Comparison of ENCODE assay signal across 18 cellular contexts in the genomic region with DNA sequence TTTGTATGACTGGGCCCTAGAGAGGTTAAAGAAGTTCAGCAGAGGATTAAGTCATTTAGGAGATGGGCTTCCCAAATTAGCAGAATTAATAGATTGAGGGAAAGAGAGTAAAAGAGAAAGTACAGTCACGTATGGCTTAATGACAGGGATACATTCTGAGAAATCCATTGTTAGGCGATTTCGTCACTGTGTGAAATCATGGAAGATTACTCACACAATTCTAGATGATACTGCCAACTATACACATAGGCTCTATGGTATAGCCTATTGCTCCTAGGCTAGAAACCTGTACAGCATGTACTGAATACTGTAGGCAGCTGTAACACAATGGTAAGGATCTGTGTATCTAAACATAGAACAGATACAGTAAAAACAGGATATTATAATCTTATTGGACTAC.
DNase-seq lines count a peak whose midpoint lies in the region; ATAC-seq and TF ChIP-seq lines count a peak whose summit lies in the region.
"Had no signal": no experiment of that assay in that cellular context is flagged by ENCODE, and none has a peak within 500 bp of the region (broad histone marks: within the 10 kb centered on the region; RNA-seq: fewer than 3 reads in every experiment).

No MANE protein-coding gene starts in this region.

- CTCF ChIA-PET in SK-N-SH (lab: Yijun Ruan, JAX), result no interaction called here

- H3K9me2 ChIP-seq in SK-N-SH, result no peaks in the 10 kb centered on the region

- POLR2A ChIA-PET in SK-N-SH (lab: Yijun Ruan, JAX), result no interaction called here

- TF ChIP-seq RAD21 in SK-N-SH (IDR thresholded peaks at IDR 0.05; ENCODE audit: low read length), result no peak

- H3K79me2 ChIP-seq in ACC112 (ENCODE audit: control insufficient read depth, insufficient read depth, low read length, unreplicated experiment), result no peaks in the 10 kb centered on the region
- peaks cover 19% of the 10 kb centered on the region; the same call in 1 of the 2 replicates for H3K79me2 ChIP-seq in SK-N-SH (ENCODE audit: insufficient read depth)

- no peak for ATAC-seq in Right ventricle myocardium inferior

- H3K9me3 ChIP-seq in SK-N-SH, result no peaks in the 10 kb centered on the region

- H3K4me3 ChIP-seq in ACC112 (ENCODE audit: low read depth, low read length) (peak overlapping the region; percentile 42; the same call in 1 of the 2 replicates), brain microvascular endothelial cell (ENCODE audit: low read depth, low read length) (no peak overlapping the region), foreskin fibroblast (ENCODE audit: low read depth in 1 of 2, low read length in 2 of 2) (no peak overlapping the region), SK-N-SH (ENCODE audit: low read depth in 2 of 2, low read length in 1 of 2) (no peak overlapping the region)
- H3K4me3 ChIP-seq: BLaER1 had no signal

- 94% methylated on average over 3 of the region's 3 CpGs for WGBS in SK-N-SH (ENCODE audit: low lambda C conversion rate)

- peak overlapping the region; percentile 8; the same call in 1 of the 2 replicates for H3K27ac ChIP-seq in ACC112 (ENCODE audit: low read depth, low read length)
- H3K27ac ChIP-seq in brain microvascular endothelial cell, result no peak overlapping the region
- no peak overlapping the region for H3K27ac ChIP-seq in SK-N-SH (ENCODE audit: low read depth in 2 of 2, low read length in 1 of 2)
- H3K27ac ChIP-seq: BLaER1 had no signal

- H3K36me3 ChIP-seq in ACC112 (ENCODE audit: insufficient read depth, low read length) (no peaks in the 10 kb centered on the region), brain microvascular endothelial cell (replicated peaks) (no peaks in the 10 kb centered on the region), SK-N-SH (replicated peaks in 1 of 2; ENCODE audit: control insufficient read depth in 1 of 2, insufficient read depth in 2 of 2, low read length in 1 of 2) (peaks cover 6% of the 10 kb centered on the region in 2 experiments)
- H3K36me3 ChIP-seq: BLaER1 had no signal

- DNase-seq in MV-4-11 (lab: John Stamatoyannopoulos, UW) (peak; percentile 7), brain microvascular endothelial cell (peak; percentile 41), foreskin fibroblast (peak; percentile 36 to 62), SW 1271 (lab: John Stamatoyannopoulos, UW) (no peak), Right ventricle myocardium inferior (ENCODE audit: missing footprints) (no peak), COR-L47 (lab: John Stamatoyannopoulos, UW) (no peak), SK-N-SH (no peak)
- DNase-seq: activated CD4-positive, alpha-beta memory T cell treated with anti-CD3 and anti-CD28 coated beads for 36 hours; activated naive CD4-positive, alpha-beta T cell; Calu3; effector memory CD4-positive, alpha-beta T cell; hypothalamus; KBM-7; NCI-H1694; NCI-H748 treated with DMSO at 0.1 percent for 48 hours; occipital lobe had no signal

- H2AFZ ChIP-seq in ACC112 (ENCODE audit: low read length, unreplicated experiment), result no peak overlapping the region
- H2AFZ ChIP-seq in SK-N-SH (ENCODE audit: low read depth), result no peak overlapping the region

- no peak overlapping the region for H3K9ac ChIP-seq in SK-N-SH
- H3K9ac ChIP-seq: BLaER1 had no signal

- TF ChIP-seq CTCF in brain microvascular endothelial cell (IDR thresholded peaks at IDR 0.05; ENCODE audit: low read depth, low read length, missing control alignments), result no peak
- TF ChIP-seq CTCF in foreskin fibroblast (IDR thresholded peaks at IDR 0.05; ENCODE audit: low read depth, low read length), result no peak
- TF ChIP-seq CTCF in SK-N-SH (IDR thresholded peaks at IDR 0.05), result no peak

- no peaks in the 10 kb centered on the region for H4K20me1 ChIP-seq in SK-N-SH (ENCODE audit: insufficient read depth)
- H4K20me1 ChIP-seq: BLaER1 had no signal

- peaks cover 6% of the 10 kb centered on the region for H3K4me1 ChIP-seq in ACC112 (ENCODE audit: control insufficient read depth, insufficient read depth, low read length, unreplicated experiment)
- H3K4me1 ChIP-seq in SK-N-SH (ENCODE audit: control insufficient read depth in 1 of 2, insufficient read depth in 2 of 2, low read depth in 1 of 2, low read length in 1 of 2), result peaks cover 5 to 13% of the 10 kb centered on the region in 2 experiments; a peak in 3 of 4 replicates
- H3K4me1 ChIP-seq: BLaER1 had no signal

- no peak for TF ChIP-seq EP300 in SK-N-SH (IDR thresholded peaks at IDR 0.05; ENCODE audit: borderline replicate concordance in 1 of 2, low read depth in 1 of 2, low read length in 1 of 2)

- in situ Hi-C loops in brain microvascular endothelial cell (cut with HindIII; ENCODE audit: low pct_ligation_motif_present, low sequenced_read_pairs), result no loop called here

- no peak overlapping the region for H3K4me2 ChIP-seq in SK-N-SH
- H3K4me2 ChIP-seq: BLaER1 had no signal

- intact Hi-C loops in Right ventricle myocardium inferior (cut with DNase I), result no loop called here

- peaks cover 15% of the 10 kb centered on the region for H3F3A ChIP-seq in SK-N-SH (replicated peaks; ENCODE audit: insufficient read depth)

- no peaks in the 10 kb centered on the region for H3K27me3 ChIP-seq in ACC112 (ENCODE audit: insufficient read depth, low read length)
- H3K27me3 ChIP-seq in brain microvascular endothelial cell (replicated peaks), result no peaks in the 10 kb centered on the region
- H3K27me3 ChIP-seq in SK-N-SH (ENCODE audit: insufficient read depth), result no peaks in the 10 kb centered on the region
- H3K27me3 ChIP-seq: BLaER1 had no signal

TF ChIP-seq in SK-N-SH, 30 proteins besides CTCF, POLR2A, EP300 and RAD21 (continues in another document):
- TF ChIP-seq, protein P1, sequence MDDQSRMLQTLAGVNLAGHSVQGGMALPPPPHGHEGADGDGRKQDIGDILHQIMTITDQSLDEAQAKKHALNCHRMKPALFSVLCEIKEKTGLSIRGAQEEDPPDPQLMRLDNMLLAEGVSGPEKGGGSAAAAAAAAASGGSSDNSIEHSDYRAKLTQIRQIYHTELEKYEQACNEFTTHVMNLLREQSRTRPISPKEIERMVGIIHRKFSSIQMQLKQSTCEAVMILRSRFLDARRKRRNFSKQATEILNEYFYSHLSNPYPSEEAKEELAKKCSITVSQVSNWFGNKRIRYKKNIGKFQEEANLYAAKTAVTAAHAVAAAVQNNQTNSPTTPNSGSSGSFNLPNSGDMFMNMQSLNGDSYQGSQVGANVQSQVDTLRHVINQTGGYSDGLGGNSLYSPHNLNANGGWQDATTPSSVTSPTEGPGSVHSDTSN (IDR thresholded peaks at IDR 0.05), result no peak
- TF ChIP-seq FOXM1 (IDR thresholded peaks at IDR 0.05; ENCODE audit: low read depth) (no peak), FOSL2 (IDR thresholded peaks at IDR 0.05; ENCODE audit: borderline replicate concordance, low read depth) (no peak), SMC3 (IDR thresholded peaks at IDR 0.05; ENCODE audit: low read depth, low read length) (no peak), RXRA (IDR thresholded peaks at IDR 0.05; ENCODE audit: borderline replicate concordance, low read depth) (no peak), JUND (IDR thresholded peaks at IDR 0.05) (no peak), TAF1 (IDR thresholded peaks at IDR 0.05; ENCODE audit: borderline replicate concordance, low read depth, low read length) (no peak)
- TF ChIP-seq, protein P2, sequence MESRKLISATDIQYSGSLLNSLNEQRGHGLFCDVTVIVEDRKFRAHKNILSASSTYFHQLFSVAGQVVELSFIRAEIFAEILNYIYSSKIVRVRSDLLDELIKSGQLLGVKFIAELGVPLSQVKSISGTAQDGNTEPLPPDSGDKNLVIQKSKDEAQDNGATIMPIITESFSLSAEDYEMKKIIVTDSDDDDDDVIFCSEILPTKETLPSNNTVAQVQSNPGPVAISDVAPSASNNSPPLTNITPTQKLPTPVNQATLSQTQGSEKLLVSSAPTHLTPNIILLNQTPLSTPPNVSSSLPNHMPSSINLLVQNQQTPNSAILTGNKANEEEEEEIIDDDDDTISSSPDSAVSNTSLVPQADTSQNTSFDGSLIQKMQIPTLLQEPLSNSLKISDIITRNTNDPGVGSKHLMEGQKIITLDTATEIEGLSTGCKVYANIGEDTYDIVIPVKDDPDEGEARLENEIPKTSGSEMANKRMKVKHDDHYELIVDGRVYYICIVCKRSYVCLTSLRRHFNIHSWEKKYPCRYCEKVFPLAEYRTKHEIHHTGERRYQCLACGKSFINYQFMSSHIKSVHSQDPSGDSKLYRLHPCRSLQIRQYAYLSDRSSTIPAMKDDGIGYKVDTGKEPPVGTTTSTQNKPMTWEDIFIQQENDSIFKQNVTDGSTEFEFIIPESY (IDR thresholded peaks at IDR 0.05; ENCODE audit: borderline replicate concordance, low read depth), result no peak
- TF ChIP-seq, protein P3, sequence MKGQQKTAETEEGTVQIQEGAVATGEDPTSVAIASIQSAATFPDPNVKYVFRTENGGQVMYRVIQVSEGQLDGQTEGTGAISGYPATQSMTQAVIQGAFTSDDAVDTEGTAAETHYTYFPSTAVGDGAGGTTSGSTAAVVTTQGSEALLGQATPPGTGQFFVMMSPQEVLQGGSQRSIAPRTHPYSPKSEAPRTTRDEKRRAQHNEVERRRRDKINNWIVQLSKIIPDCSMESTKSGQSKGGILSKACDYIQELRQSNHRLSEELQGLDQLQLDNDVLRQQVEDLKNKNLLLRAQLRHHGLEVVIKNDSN (IDR thresholded peaks at IDR 0.05; ENCODE audit: borderline replicate concordance, low read depth), result no peak
- TF ChIP-seq, protein P4, sequence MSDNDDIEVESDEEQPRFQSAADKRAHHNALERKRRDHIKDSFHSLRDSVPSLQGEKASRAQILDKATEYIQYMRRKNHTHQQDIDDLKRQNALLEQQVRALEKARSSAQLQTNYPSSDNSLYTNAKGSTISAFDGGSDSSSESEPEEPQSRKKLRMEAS (IDR thresholded peaks at IDR 0.05; ENCODE audit: low read depth), result no peak

Comparison
In these comparisons a context has a peak if more than half of its experiments do, and no peak if none do; other contexts are left out.
1. DNase-seq: peak in MV-4-11 (single experiment), brain microvascular endothelial cell (single experiment) and foreskin fibroblast (2 of 2); none in SW 1271 (0 of 2), Right ventricle myocardium inferior (single experiment), COR-L47 (single experiment) and SK-N-SH (single experiment).